ENCODE assay signal across 1 cellular context in the genomic region with DNA sequence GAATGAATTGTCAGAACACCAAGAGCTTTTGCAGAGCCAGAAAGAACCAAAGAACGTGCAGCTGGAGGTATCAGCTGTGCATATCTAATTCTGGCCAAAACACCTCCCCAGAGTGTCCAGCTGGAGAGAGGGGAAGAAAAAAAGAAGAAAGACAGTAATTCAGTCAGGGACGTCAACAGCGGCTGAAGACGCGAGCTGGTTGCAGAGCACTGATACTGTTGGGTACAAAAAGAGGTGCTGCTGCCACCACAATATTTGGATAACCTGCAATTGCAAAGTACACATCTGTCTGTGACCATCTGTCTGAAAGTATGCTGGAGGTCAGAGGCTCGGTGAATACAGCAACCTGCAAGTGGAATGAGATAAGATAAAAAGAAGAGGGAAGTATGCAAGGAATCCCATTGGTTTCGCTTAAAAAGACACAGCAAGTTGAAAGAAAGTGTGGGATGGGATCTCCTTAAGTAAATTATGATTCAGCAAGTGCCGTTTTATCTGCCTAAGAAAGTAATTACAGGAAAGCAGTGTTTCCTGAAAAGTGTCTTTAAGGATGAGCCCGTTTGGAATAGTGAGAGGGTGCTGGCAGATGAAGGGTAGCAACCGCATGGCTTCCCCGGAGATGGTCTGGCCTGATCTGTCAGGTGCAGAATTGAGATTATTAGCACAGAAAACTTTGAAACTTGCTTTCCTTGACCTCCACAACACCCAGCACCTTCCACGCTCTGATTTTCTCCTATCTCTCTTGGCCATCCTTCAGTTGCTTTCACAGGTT.
A peak's percentile ranks its signal among the peaks of the same experiment; 100 is the strongest.
TF ChIP-seq lines count a peak whose summit lies in the region.

No MANE protein-coding gene starts in this region.

TF ChIP-seq in K562, 482 proteins besides CTCF, POLR2A, EP300 and RAD21 (continued from another document):
- TF ChIP-seq BCLAF1 (IDR thresholded peaks at IDR 0.05; ENCODE audit: borderline replicate concordance in 1 of 2, control insufficient read depth in 1 of 2, low read depth in 2 of 2, low read length in 1 of 2) = no peak
- peak; percentile 75 for TF ChIP-seq ZNF766 (CRISPR knock-in tag; conservative IDR thresholded peaks at IDR 0.05)
- TF ChIP-seq FOSL1 (tag; conservative IDR thresholded peaks at IDR 0.05) = peak; percentile 78
- peak; percentile 96 for TF ChIP-seq CBFA2T3 (IDR thresholded peaks at IDR 0.05)
- TF ChIP-seq ZNF780A (CRISPR knock-in tag; IDR thresholded peaks at IDR 0.05) = no peak
- 0 out of 2 replicates have a peak, but pooled peaks have one; percentile 43 for TF ChIP-seq ZNF197 (CRISPR knock-in tag; IDR thresholded peaks at IDR 0.05; ENCODE audit: low read depth)
- no peak for TF ChIP-seq HEY1 (CRISPR knock-in tag; IDR thresholded peaks at IDR 0.05; ENCODE audit: borderline replicate concordance)
- peak; percentile 4; the same call in 1 of the 2 replicates for TF ChIP-seq C11orf30 (IDR thresholded peaks at IDR 0.05; ENCODE audit: low read depth)
- no peak for TF ChIP-seq PBX2 (CRISPR knock-in tag; IDR thresholded peaks at IDR 0.05; ENCODE audit: low read depth)
- TF ChIP-seq PBX2 (tag; conservative IDR thresholded peaks at IDR 0.05; ENCODE audit: low read depth) = peak; percentile 26; the same call in 1 of the 2 replicates
